Comparison of ENCODE assay signal across 8 cellular contexts in genomic region chr3:30658328-30659052, GRCh38. TPM values are rescaled to one million over a fixed set of nuclear protein-coding genes. Genes with fewer than 3 reads are reported as not detected.
DNase-seq lines count a peak whose midpoint lies in the region; ATAC-seq and TF ChIP-seq lines count a peak whose summit lies in the region.

No MANE protein-coding gene starts in this region.

- TF ChIP-seq POLR2A in right lobe of liver (IDR thresholded peaks at IDR 0.05) (no peak), upper lobe of left lung (IDR thresholded peaks at IDR 0.05) (no peak)

- ATAC-seq in GM19351 (IDR thresholded peaks at IDR 0.05; ENCODE audit: unreplicated experiment) (peak; percentile 74), HG03342 (IDR thresholded peaks at IDR 0.05; ENCODE audit: unreplicated experiment) (peak; percentile 85), right lobe of liver (peak; percentile 51 to 65 (median 60)), upper lobe of left lung (ENCODE audit: low FRiP score in 2 of 2) (peak; percentile 56 to 66)

- DNase-seq in ACHN = peak; percentile 58
- peak in 1 of 2 experiments; percentile 82 for DNase-seq in SJSA1 (ENCODE audit: low read depth in 1 of 2, low spot score in 2 of 2)
- DNase-seq in caudate nucleus (lab: John Stamatoyannopoulos, UW) = peak in 1 of 61 donors; percentile 4
- DNase-seq in right lobe of liver = no peak
- peak in 1 of 2 donors; percentile 56 for DNase-seq in upper lobe of left lung
- no peak for DNase-seq in NCI-H1436 (lab: John Stamatoyannopoulos, UW)

- intact Hi-C loops in right lobe of liver (cut with DNase I) = no loop called here

- peak overlapping the region; percentile 7 for H3K4me3 ChIP-seq in SJSA1
- no peak overlapping the region for H3K4me3 ChIP-seq in right lobe of liver
- H3K4me3 ChIP-seq in upper lobe of left lung = no peak overlapping the region

- H3K9me3 ChIP-seq in SJSA1 (replicated peaks) (no peaks in the 10 kb centered on the region), right lobe of liver (no peaks in the 10 kb centered on the region), upper lobe of left lung (no peaks in the 10 kb centered on the region)

- H3K4me1 ChIP-seq in SJSA1 (replicated peaks) (peaks cover 48% of the 10 kb centered on the region), right lobe of liver (peaks cover 0 to 22% (median 11%) of the 10 kb centered on the region in 4 donors), upper lobe of left lung (peaks cover 72 to 82% (median 77%) of the 10 kb centered on the region in 4 donors)

- no peak for TF ChIP-seq CTCF in right lobe of liver (IDR thresholded peaks at IDR 0.05)
- no peak for TF ChIP-seq CTCF in upper lobe of left lung (IDR thresholded peaks at IDR 0.05)

- TF ChIP-seq EP300 in upper lobe of left lung (IDR thresholded peaks at IDR 0.05) = no peak

- in situ Hi-C loops in ACHN (cut with HindIII; ENCODE audit: low pct_ligation_motif_present, low pct_unique_long_range_greater_than_20kb, low sequenced_read_pairs) = no loop called here

- H3K36me3 ChIP-seq in SJSA1 = peaks cover 69% of the 10 kb centered on the region
- H3K36me3 ChIP-seq in right lobe of liver = peaks cover 0 to 47% (median 15%) of the 10 kb centered on the region in 4 donors
- H3K36me3 ChIP-seq in upper lobe of left lung = peaks cover 7 to 79% (median 41%) of the 10 kb centered on the region in 4 donors

- H3K27ac ChIP-seq in SJSA1 (peak overlapping the region; percentile 99), caudate nucleus (ENCODE audit: low read depth, low read length) (peak overlapping the region; percentile 61), right lobe of liver (peak overlapping the region in 2 of 3 donors; percentile 21 to 31), upper lobe of left lung (peak overlapping the region; percentile 57 to 78 (median 70))

- WGBS in right lobe of liver (ENCODE audit: insufficient coverage, low coverage, low lambda C conversion rate, missing lambda C conversion rate) = 35% methylated on average over 9 of the region's 9 CpGs
- 19 to 25% methylated on average over 9 of the region's 9 CpGs for WGBS in upper lobe of left lung, 2 donors

- no peaks in the 10 kb centered on the region for H3K27me3 ChIP-seq in SJSA1 (replicated peaks)
- H3K27me3 ChIP-seq in right lobe of liver = no peaks in the 10 kb centered on the region
- no peaks in the 10 kb centered on the region for H3K27me3 ChIP-seq in upper lobe of left lung

RNA-seq across cellular contexts. Expression of gene TGFBR2, which starts 52.1 kb away (rescaled TPM):
- 30.6 and 44.6 TPM in 2 replicates for total RNA-seq in SJSA1 (2014; rRNA removed; shearing (Covaris generic))
- total RNA-seq in right lobe of liver (10 to 100 TPM; 24.9 to 52.6 (median 45.5) TPM), upper lobe of left lung (100 to 1,000 TPM in 5 of 6 donors, 10 to 100 TPM in 1; 82.8 to 385 (median 285) TPM)

Comparison
In these comparisons a context has a peak if more than half of its experiments do, and no peak if none do; other contexts are left out.
1. H3K27ac ChIP-seq: peak in every context shown above with its lines; median percentile 99 in SJSA1; 70 in upper lobe of left lung; 61 in caudate nucleus; 26 in right lobe of liver.